Comparison of ENCODE assay signal across 9 cellular contexts in genomic region chr2:84942964-84943421, GRCh38. TPM values are rescaled to one million over a fixed set of nuclear protein-coding genes. Genes with fewer than 3 reads are reported as not detected.
DNase-seq lines count a peak whose midpoint lies in the region; ATAC-seq and TF ChIP-seq lines count a peak whose summit lies in the region.
"Had no signal": no experiment of that assay in that cellular context is flagged by ENCODE, and none has a peak within 500 bp of the region (broad histone marks: within the 10 kb centered on the region; RNA-seq: fewer than 3 reads in every experiment).

No MANE protein-coding gene starts in this region.

- no peak for TF ChIP-seq CTCF in GM06990 (IDR thresholded peaks at IDR 0.05; ENCODE audit: insufficient read depth, low read length, poor library complexity, severe bottlenecking)

- H3K36me3 ChIP-seq in GM06990 (ENCODE audit: control insufficient read depth, insufficient read depth, low read length) = no peaks in the 10 kb centered on the region; the same call in 1 of the 2 replicates

- H3K9me3 Mint-ChIP-seq in activated T-helper 17 cell treated with anti-CD3 and anti-CD28 coated beads, Interleukin-2, amount 50 U/mL, for 72 hours = no peaks in the 10 kb centered on the region

- no peaks in the 10 kb centered on the region for H3K27me3 ChIP-seq in GM06990 (replicated peaks; ENCODE audit: control insufficient read depth, insufficient read depth, low read length)

- no peaks in the 10 kb centered on the region for H3K27me3 Mint-ChIP-seq in activated T-helper 17 cell treated with anti-CD3 and anti-CD28 coated beads, Interleukin-2, amount 50 U/mL, for 72 hours

- peak overlapping the region; percentile 85 for H3K4me3 Mint-ChIP-seq in activated T-helper 17 cell treated with anti-CD3 and anti-CD28 coated beads, Interleukin-2, amount 50 U/mL, for 72 hours

- H3K4me3 ChIP-seq in GM06990 (replicated peaks; ENCODE audit: low read depth, low read length) = peak overlapping the region; percentile 65
- H3K4me3 ChIP-seq: skin epidermis had no signal

- peak overlapping the region; percentile 95 for H3K27ac Mint-ChIP-seq in activated T-helper 17 cell treated with anti-CD3 and anti-CD28 coated beads, Interleukin-2, amount 50 U/mL, for 72 hours

- H3K4me1 Mint-ChIP-seq in activated T-helper 17 cell treated with anti-CD3 and anti-CD28 coated beads, Interleukin-2, amount 50 U/mL, for 72 hours = peaks cover 41% of the 10 kb centered on the region

- H3K36me3 Mint-ChIP-seq in activated T-helper 17 cell treated with anti-CD3 and anti-CD28 coated beads, Interleukin-2, amount 50 U/mL, for 72 hours (ENCODE audit: low read depth) = peaks cover 49% of the 10 kb centered on the region

- DNase-seq in GM06990 (ENCODE audit: extremely low read depth, insufficient read length) = peak; percentile 79
- no peak for DNase-seq in globus pallidus (ENCODE audit: low spot score)
- no peak for DNase-seq in NCI-H2196 (lab: John Stamatoyannopoulos, UW; ENCODE audit: unreplicated experiment)
- DNase-seq in GM03348 (ENCODE audit: low spot score) = no peak
- no peak for DNase-seq in NCI-H524 treated with DMSO at 0.1 percent for 48 hours (lab: John Stamatoyannopoulos, UW)

- ATAC-seq in GM19438 (IDR thresholded peaks at IDR 0.05; ENCODE audit: low read depth, unreplicated experiment) (peak; percentile 31), HG03139 (IDR thresholded peaks at IDR 0.05; ENCODE audit: unreplicated experiment) (peak; percentile 28)
- ATAC-seq in activated T-helper 17 cell treated with anti-CD3 and anti-CD28 coated beads, Interleukin-2, amount 50 U/mL, for 72 hours (replicated peaks) = peak; percentile 33

RNA-seq across cellular contexts. Expression of gene KCMF1, which starts 28.0 kb away (rescaled TPM):
- 100 to 1,000 TPM in 1 of 2 donors, 10 to 100 TPM in 1; 77.3 to 108 TPM for total RNA-seq in activated T-helper 17 cell treated with anti-CD3 and anti-CD28 coated beads, Interleukin-2, amount 50 U/mL, for 72 hours

RNA-seq across cellular contexts. Expression of gene TMSB10, which starts 37.5 kb away (rescaled TPM):
- 1,000 to 10,000 TPM; 2,616 to 3,068 TPM for total RNA-seq in activated T-helper 17 cell treated with anti-CD3 and anti-CD28 coated beads, Interleukin-2, amount 50 U/mL, for 72 hours
